22 cellular contexts compared by ENCODE assay signal in the genomic region with DNA sequence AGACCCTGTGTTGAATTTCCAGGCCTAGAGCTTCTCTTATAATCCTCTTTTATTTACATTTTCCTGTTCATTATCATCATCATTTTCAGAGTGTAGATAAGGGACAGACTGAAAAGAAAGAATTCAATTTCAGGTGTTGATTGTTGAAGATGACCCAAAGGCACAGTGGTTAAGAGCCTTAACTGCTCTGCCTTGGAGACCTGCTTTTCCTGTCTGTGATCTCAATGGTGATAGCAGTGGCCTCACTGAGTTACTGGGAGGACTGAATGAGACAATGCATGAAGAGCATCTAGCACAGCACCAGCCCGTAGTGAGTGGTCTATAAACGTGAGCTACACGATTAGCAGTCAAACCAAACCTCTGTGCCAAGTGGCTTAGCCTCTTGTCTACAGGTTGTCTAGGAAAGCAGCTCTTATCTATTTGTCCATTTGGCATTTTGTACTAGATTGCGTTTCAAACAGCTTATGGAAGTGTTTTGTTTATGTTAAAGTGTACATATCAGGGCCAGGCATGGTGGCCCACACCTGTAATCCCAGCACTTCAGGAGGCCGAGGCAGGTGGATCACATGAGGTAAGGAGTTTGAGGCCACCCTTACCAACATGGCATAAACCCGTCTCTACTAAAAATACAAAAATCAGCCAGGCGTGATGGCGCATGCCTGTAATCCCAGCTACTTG. TPM values are rescaled to one million over a fixed set of nuclear protein-coding genes. Genes with fewer than 3 reads are reported as not detected.
DNase-seq lines count a peak whose midpoint lies in the region; ATAC-seq and TF ChIP-seq lines count a peak whose summit lies in the region.
"Had no signal": no experiment of that assay in that cellular context is flagged by ENCODE, and none has a peak within 500 bp of the region (broad histone marks: within the 10 kb centered on the region; RNA-seq: fewer than 3 reads in every experiment).

No MANE protein-coding gene starts in this region.

- H3K36me3 Mint-ChIP-seq in T-helper 17 cell (ENCODE audit: low read depth) (peaks cover 4% of the 10 kb centered on the region), memory B cell (peaks cover 42% of the 10 kb centered on the region)

- H3K4me1 Mint-ChIP-seq in T-helper 17 cell (peaks cover 8% of the 10 kb centered on the region), memory B cell (no peaks in the 10 kb centered on the region)

- no peak for DNase-seq in left ventricle myocardium superior
- no peak for DNase-seq in right atrium auricular region (ENCODE audit: low spot score)
- DNase-seq in T-helper 17 cell = no peak
- DNase-seq in memory B cell (ENCODE audit: low spot score in 2 of 2) = no peak
- DNase-seq in DMS153 treated with DMSO at 0.1 percent for 48 hours (lab: John Stamatoyannopoulos, UW; ENCODE audit: unreplicated experiment) = no peak
- no peak for DNase-seq in G401 (ENCODE audit: low spot score)
- no peak for DNase-seq in NCI-H1436 treated with DMSO at 0.1 percent for 48 hours (lab: John Stamatoyannopoulos, UW)
- DNase-seq: AML-193, GM23248, IMR-90, Karpas-422, MG63, NCI-H1048, NCI-H1436, NCI-H2227 treated with DMSO at 0.1 percent for 48 hours, NCI-H524 treated with DMSO at 0.1 percent for 48 hours, PC-3 had no signal

- H3K4me1 ChIP-seq in right atrium auricular region (peaks cover 0 to 17% of the 10 kb centered on the region in 2 donors), subcutaneous abdominal adipose tissue (ENCODE audit: control insufficient read depth in 5 of 5, insufficient read depth in 5 of 5, low read length in 5 of 5) (peaks cover 3 to 22% (median 11%) of the 10 kb centered on the region in 5 donors)
- H3K4me1 ChIP-seq: HAP-1 had no signal

- intact Hi-C loops in left ventricle myocardium superior (cut with micrococcal nuclease) = no loop called here

- in situ Hi-C loops in G401 (cut with HindIII; ENCODE audit: low sequenced_read_pairs) = no loop called here

- H3K9me3 ChIP-seq in right atrium auricular region (no peaks in the 10 kb centered on the region), T-helper 17 cell (ENCODE audit: control insufficient read depth, low read length, poor library complexity, severe bottlenecking) (no peaks in the 10 kb centered on the region), subcutaneous abdominal adipose tissue (ENCODE audit: control insufficient read depth in 5 of 5, low read length in 5 of 5) (no peaks in the 10 kb centered on the region)
- H3K9me3 ChIP-seq: HAP-1, MG63 had no signal

- peaks cover 67% of the 10 kb centered on the region for H3K36me3 ChIP-seq in right atrium auricular region
- H3K36me3 ChIP-seq in subcutaneous abdominal adipose tissue (ENCODE audit: control insufficient read depth in 5 of 5, insufficient read depth in 5 of 5, low read length in 5 of 5) = peaks cover 26 to 75% (median 58%) of the 10 kb centered on the region in 5 donors

- peak overlapping the region; percentile 11 for H3K27ac Mint-ChIP-seq in T-helper 17 cell
- H3K27ac Mint-ChIP-seq in memory B cell = peak overlapping the region; percentile 38

- H3K27ac ChIP-seq in right atrium auricular region (peak overlapping the region in 1 of 2 donors; percentile 64), subcutaneous abdominal adipose tissue (ENCODE audit: low read depth, low read length) (peak overlapping the region; percentile 59)
- H3K27ac ChIP-seq: C4-2B, GM23248, RWPE1 had no signal

- no peak overlapping the region for H3K4me3 ChIP-seq in right atrium auricular region
- no peak overlapping the region for H3K4me3 ChIP-seq in subcutaneous abdominal adipose tissue (ENCODE audit: low read depth in 1 of 5, low read length in 5 of 5)
- H3K4me3 ChIP-seq: GM12878, GM23248, HAP-1, MG63 had no signal

- H3K4me3 Mint-ChIP-seq in T-helper 17 cell = no peak overlapping the region
- H3K4me3 Mint-ChIP-seq in memory B cell = no peak overlapping the region

- no peak for TF ChIP-seq CTCF in right atrium auricular region (IDR thresholded peaks at IDR 0.05)

- H3K9me3 Mint-ChIP-seq in memory B cell = no peaks in the 10 kb centered on the region

- ATAC-seq in left ventricle myocardium superior (peak; percentile 10), T-helper 17 cell (no peak), memory B cell (ENCODE audit: low read depth) (no peak)
- ATAC-seq: GM12878, PC-3 had no signal

- no peaks in the 10 kb centered on the region for H3K27me3 ChIP-seq in right atrium auricular region
- H3K27me3 ChIP-seq in subcutaneous abdominal adipose tissue (ENCODE audit: control insufficient read depth in 5 of 5, insufficient read depth in 4 of 5, low read length in 5 of 5) = no peaks in the 10 kb centered on the region
- H3K27me3 ChIP-seq: MG63 had no signal

- H3K9ac ChIP-seq in subcutaneous abdominal adipose tissue (ENCODE audit: low read length in 5 of 5) = peak overlapping the region in 1 of 5 donors; percentile 27
- H3K9ac ChIP-seq: GM23248 had no signal

- H3K27me3 Mint-ChIP-seq in T-helper 17 cell (no peaks in the 10 kb centered on the region), memory B cell (no peaks in the 10 kb centered on the region)

RNA-seq across cellular contexts. Expression of a gene that starts 41.5 kb away (rescaled TPM):
- total RNA-seq in left ventricle myocardium superior (50.0 TPM), right atrium auricular region (10 to 100 TPM; 51.8 to 69.5 TPM), T-helper 17 cell (10 to 100 TPM; 29.7 to 37.9 TPM)
- total RNA-seq in G401 (2014; rRNA removed; shearing (Covaris generic)) = 9.6 and 11.9 TPM in 2 replicates
